ENCODE assay signal across 27 cellular contexts in genomic region chr7:43044521-43044920, GRCh38.
"Had no signal": no experiment of that assay in that cellular context is flagged by ENCODE, and none has a peak within 500 bp of the region (broad histone marks: within the 10 kb centered on the region; RNA-seq: fewer than 3 reads in every experiment).

No MANE protein-coding gene starts in this region.

- H3K36me3 ChIP-seq: esophagus squamous epithelium, sigmoid colon, stomach, thyroid gland, vagina had no signal

- ATAC-seq: left lobe of liver; naive thymus-derived CD4-positive, alpha-beta T cell; psoas muscle; right cardiac atrium; stimulated activated effector memory CD8-positive, alpha-beta T cell treated with anti-CD3 and anti-CD28 coated beads, Interleukin-12 subunit alpha, Interleukin-12 subunit beta, amount 100 ng/mL, for 72 hours had no signal

- DNase-seq: dermis blood vessel endothelial cell; effector memory CD4-positive, alpha-beta T cell; erythroblast; esophagus squamous epithelium; hypothalamus; immature natural killer cell; mesendoderm; midbrain; naive thymus-derived CD4-positive, alpha-beta T cell; nephron progenitor cell; nucleus accumbens; posterior cingulate gyrus; psoas muscle; right cardiac atrium; sigmoid colon; stimulated activated CD4-positive, alpha-beta T cell treated with anti-CD3 and anti-CD28 coated beads, Interleukin-2, amount 100 ng/mL, for 24 hours; stimulated activated CD4-positive, alpha-beta T cell treated with anti-CD3 and anti-CD28 coated beads, Interleukin-4, amount 100 ng/mL, for 24 hours; stimulated activated naive CD4-positive, alpha-beta T cell treated with Interleukin-2 at 50 U/mL for 16 hours; stomach; thyroid gland; trophoblast cell had no signal

- FAIRE-seq: frontal cortex, keratinocyte had no signal

- H3K4me3 ChIP-seq: coronary artery, esophagus squamous epithelium, psoas muscle, sigmoid colon, stomach, thyroid gland, vagina had no signal

- H3K27me3 ChIP-seq: esophagus squamous epithelium, sigmoid colon, stomach, thyroid gland, vagina had no signal

- H3K4me1 ChIP-seq: esophagus squamous epithelium, psoas muscle, sigmoid colon, stomach, thyroid gland had no signal

- H3K27ac ChIP-seq: coronary artery, esophagus squamous epithelium, psoas muscle, sigmoid colon, stomach, thyroid gland, vagina had no signal

- H3K9me3 ChIP-seq: esophagus squamous epithelium, psoas muscle, thyroid gland, vagina had no signal
